Comparison of ENCODE assay signal across 1 cellular context in genomic region chr6:22072939-22073338, GRCh38.
TF ChIP-seq lines count a peak whose summit lies in the region.

No MANE protein-coding gene starts in this region.

TF ChIP-seq in GM12878, 131 proteins besides CTCF, POLR2A, EP300 and RAD21 (continued from another document):
- TF ChIP-seq PRDM15 (CRISPR knock-in tag; IDR thresholded peaks at IDR 0.05) (no peak), USF1 (IDR thresholded peaks at IDR 0.05; ENCODE audit: borderline replicate concordance, extremely low read length, insufficient read depth, low read depth, low read length) (no peak), ZNF384 (IDR thresholded peaks at IDR 0.05; ENCODE audit: borderline replicate concordance, low read depth, low read length) (no peak), ZNF622 (IDR thresholded peaks at IDR 0.05) (no peak), NKRF (conservative IDR thresholded peaks at IDR 0.05) (no peak)
- TF ChIP-seq, protein P1, sequence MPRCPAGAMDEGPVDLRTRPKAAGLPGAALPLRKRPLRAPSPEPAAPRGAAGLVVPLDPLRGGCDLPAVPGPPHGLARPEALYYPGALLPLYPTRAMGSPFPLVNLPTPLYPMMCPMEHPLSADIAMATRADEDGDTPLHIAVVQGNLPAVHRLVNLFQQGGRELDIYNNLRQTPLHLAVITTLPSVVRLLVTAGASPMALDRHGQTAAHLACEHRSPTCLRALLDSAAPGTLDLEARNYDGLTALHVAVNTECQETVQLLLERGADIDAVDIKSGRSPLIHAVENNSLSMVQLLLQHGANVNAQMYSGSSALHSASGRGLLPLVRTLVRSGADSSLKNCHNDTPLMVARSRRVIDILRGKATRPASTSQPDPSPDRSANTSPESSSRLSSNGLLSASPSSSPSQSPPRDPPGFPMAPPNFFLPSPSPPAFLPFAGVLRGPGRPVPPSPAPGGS (IDR thresholded peaks at IDR 0.05; ENCODE audit: borderline replicate concordance, insufficient read depth, low read depth, low read length, poor library complexity, severe bottlenecking), result no peak
